ENCODE assay signal across 10 cellular contexts in genomic region chr16:19169081-19169639, GRCh38. TPM values are rescaled to one million over a fixed set of nuclear protein-coding genes. Genes with fewer than 3 reads are reported as not detected.
DNase-seq lines count a peak whose midpoint lies in the region; ATAC-seq and TF ChIP-seq lines count a peak whose summit lies in the region.
"Had no signal": no experiment of that assay in that cellular context is flagged by ENCODE, and none has a peak within 500 bp of the region (broad histone marks: within the 10 kb centered on the region; RNA-seq: fewer than 3 reads in every experiment).

No MANE protein-coding gene starts in this region.

- DNase-seq in DMS79 treated with DMSO at 0.1 percent for 48 hours (lab: John Stamatoyannopoulos, UW) = peak; percentile 21
- DNase-seq in DMS79 (lab: John Stamatoyannopoulos, UW) = no peak
- DNase-seq in WERI-Rb-1 = peak; percentile 51
- no peak for DNase-seq in spleen
- no peak for DNase-seq in NCI-H2227 (lab: John Stamatoyannopoulos, UW; ENCODE audit: unreplicated experiment)
- DNase-seq: brain microvascular endothelial cell had no signal

- WGBS in spleen, 5 donors = 15 to 24% (median 18%) methylated on average over 14 to 19 of the region's 19 CpGs

- H3K27ac ChIP-seq in WERI-Rb-1 (no peak overlapping the region), iPS-20b (ENCODE audit: low read length) (no peak overlapping the region), spleen (no peak overlapping the region)
- H3K27ac ChIP-seq: brain microvascular endothelial cell had no signal

- no peak overlapping the region; the same call in 1 of the 2 replicates for H3K9ac ChIP-seq in iPS-20b (ENCODE audit: low read depth, low read length)

- H3K9me3 ChIP-seq in WERI-Rb-1 (ENCODE audit: severe bottlenecking) (no peaks in the 10 kb centered on the region), iPS-20b (ENCODE audit: insufficient read depth, low read depth, low read length) (no peaks in the 10 kb centered on the region), spleen (no peaks in the 10 kb centered on the region)
- H3K9me3 ChIP-seq: gastroesophageal sphincter had no signal

- no peak for TF ChIP-seq POLR2A in spleen (IDR thresholded peaks at IDR 0.05)

- TF ChIP-seq CTCF in WERI-Rb-1 (IDR thresholded peaks at IDR 0.05; ENCODE audit: low read depth, low read length) (no peak), spleen (IDR thresholded peaks at IDR 0.05 in 8 of 11, conservative IDR thresholded peaks at IDR 0.05 in 3 of 11) (no peak)

- ATAC-seq in HG03139 (IDR thresholded peaks at IDR 0.05; ENCODE audit: unreplicated experiment) (no peak), HG03432 (IDR thresholded peaks at IDR 0.05; ENCODE audit: unreplicated experiment) (no peak)

- peak overlapping the region; percentile 78 for H3K4me3 ChIP-seq in WERI-Rb-1 (ENCODE audit: low read depth, low read length)
- H3K4me3 ChIP-seq in iPS-20b (ENCODE audit: low read length) = peak overlapping the region; percentile 74
- H3K4me3 ChIP-seq in spleen = peak overlapping the region in 7 of 8 donors; percentile 37 to 76 (median 46)

- intact Hi-C loops in spleen (cut with DNase I; ENCODE audit: low total_unique reads) = no loop called here

- H3K27me3 ChIP-seq in WERI-Rb-1 (ENCODE audit: insufficient read depth, low read depth, severe bottlenecking) (no peaks in the 10 kb centered on the region), iPS-20b (ENCODE audit: insufficient read depth, low read length) (peaks cover 27% of the 10 kb centered on the region), spleen (replicated peaks in 1 of 7) (peaks cover 0 to 52% (median 26%) of the 10 kb centered on the region in 7 donors)

- no peaks in the 10 kb centered on the region for H3K36me3 ChIP-seq in WERI-Rb-1
- no peaks in the 10 kb centered on the region for H3K36me3 ChIP-seq in iPS-20b (ENCODE audit: insufficient read depth, low read depth, low read length)
- no peaks in the 10 kb centered on the region for H3K36me3 ChIP-seq in spleen
- H3K36me3 ChIP-seq: brain microvascular endothelial cell, gastroesophageal sphincter had no signal

- H3K4me1 ChIP-seq in iPS-20b (ENCODE audit: insufficient read depth, low read length) = no peaks in the 10 kb centered on the region; the same call in 1 of the 2 replicates
- peaks cover 0 to 28% (median 20%) of the 10 kb centered on the region in 6 donors for H3K4me1 ChIP-seq in spleen

RNA-seq across cellular contexts. Expression of gene SYT17, which starts 1.1 kb away (rescaled TPM):
- 1 to 10 TPM; 1.2 to 3.7 (median 1.6) TPM for total RNA-seq in spleen
- polyA plus RNA-seq in spleen = 1 to 10 TPM; 1.5 to 3.2 (median 2.9) TPM

RNA-seq across cellular contexts. Expression of gene ITPRIPL2, which starts 55.4 kb away (rescaled TPM):
- 10 to 100 TPM; 19.1 to 41.5 (median 32.7) TPM for total RNA-seq in spleen
- 1 to 10 TPM; 2.2 to 3.7 (median 2.5) TPM for polyA plus RNA-seq in spleen

Comparison
In these comparisons a context has a peak if more than half of its experiments do, and no peak if none do; other contexts are left out.
1. DNase-seq: peak in DMS79 treated with DMSO at 0.1 percent for 48 hours (single experiment) and WERI-Rb-1 (single experiment); none in DMS79 (single experiment), spleen (single experiment) and NCI-H2227 (single experiment).
2. Peak in every context shown above with its lines, with median percentiles within 50 percentile points of each other: H3K4me3 ChIP-seq.